10 cellular contexts compared by ENCODE assay signal in genomic region chr4:10299601-10300000, GRCh38.
"Had no signal": no experiment of that assay in that cellular context is flagged by ENCODE, and none has a peak within 500 bp of the region (broad histone marks: within the 10 kb centered on the region; RNA-seq: fewer than 3 reads in every experiment).

No MANE protein-coding gene starts in this region.

- DNase-seq: activated naive CD4-positive, alpha-beta T cell treated with anti-CD3 and anti-CD28 coated beads, Interleukin-2, amount 50 U/mL, for 16 hours; gastrocnemius medialis; heart right ventricle; pancreas; stimulated activated CD4-positive, alpha-beta T cell treated with anti-CD3 and anti-CD28 coated beads, Interleukin-15, amount 100 ng/mL, for 24 hours; stimulated activated CD4-positive, alpha-beta T cell treated with anti-CD3 and anti-CD28 coated beads, Interleukin-4, amount 100 ng/mL, for 4 hours; stomach had no signal

- H3K4me3 ChIP-seq: gastrocnemius medialis, heart right ventricle, pancreas, stomach, thoracic aorta had no signal

- H3K27ac ChIP-seq: gastrocnemius medialis, heart right ventricle, pancreas, stomach, thoracic aorta had no signal

- H3K27me3 ChIP-seq: gastrocnemius medialis, pancreas, stomach had no signal

- H3K36me3 ChIP-seq: gastrocnemius medialis, heart right ventricle, pancreas, stomach, thoracic aorta had no signal

- FAIRE-seq: endometrium, pancreas, TTC549 had no signal

- ATAC-seq: gastrocnemius medialis, heart right ventricle, pancreas had no signal

- H3K4me1 ChIP-seq: gastrocnemius medialis, pancreas had no signal

- H3K9me3 ChIP-seq: gastrocnemius medialis, heart right ventricle, pancreas, stomach, thoracic aorta had no signal
